21 cellular contexts compared by ENCODE assay signal in the genomic region with DNA sequence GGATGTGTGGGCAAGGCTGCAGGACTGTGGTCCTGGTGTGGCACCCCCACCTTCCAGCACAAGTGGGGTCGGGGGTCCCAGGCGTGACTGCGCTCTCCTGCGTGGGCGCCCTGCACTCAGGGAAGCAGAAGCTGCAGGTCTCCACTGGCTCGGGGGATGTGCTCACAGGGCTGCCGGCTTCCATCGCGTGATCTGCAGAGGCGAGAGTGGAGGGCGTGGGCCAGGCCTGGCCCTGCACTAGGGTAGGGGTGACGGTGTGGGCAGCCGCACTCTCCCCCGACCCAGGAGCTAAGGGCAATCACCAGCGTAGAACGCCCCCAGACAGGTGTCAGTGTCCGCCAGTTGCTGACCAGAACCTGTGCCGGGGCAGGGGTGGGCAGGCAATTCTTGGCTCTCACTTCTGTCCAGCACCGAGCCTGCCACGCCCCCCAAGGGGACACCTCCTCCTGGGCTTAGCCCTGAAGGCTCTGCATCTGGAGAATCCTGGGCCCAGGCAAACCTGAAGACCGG. TPM values are rescaled to one million over a fixed set of nuclear protein-coding genes. Genes with fewer than 3 reads are reported as not detected.
DNase-seq lines count a peak whose midpoint lies in the region; ATAC-seq and TF ChIP-seq lines count a peak whose summit lies in the region.
"Had no signal": no experiment of that assay in that cellular context is flagged by ENCODE, and none has a peak within 500 bp of the region (broad histone marks: within the 10 kb centered on the region; RNA-seq: fewer than 3 reads in every experiment).

No MANE protein-coding gene starts in this region.

- peak overlapping the region; percentile 48 for H3K4me2 ChIP-seq in DND-41 (ENCODE audit: insufficient read depth, low read length)

- H3K27ac ChIP-seq in DND-41 (ENCODE audit: low read length) (peak overlapping the region; percentile 72), KOPT-K1 (ENCODE audit: low read depth, low read length, poor library complexity, severe bottlenecking) (peak overlapping the region; percentile 47), left lung (no peak overlapping the region), stomach (no peak overlapping the region), thyroid gland (no peak overlapping the region)
- H3K27ac ChIP-seq: body of pancreas, ovary, right lobe of liver, SK-N-MC, WERI-Rb-1 had no signal

- H4K20me1 ChIP-seq in DND-41 (ENCODE audit: insufficient read depth, low read length) = no peaks in the 10 kb centered on the region

- no peaks in the 10 kb centered on the region for H3K9me3 ChIP-seq in DND-41 (ENCODE audit: insufficient read depth, low read length, severe bottlenecking)
- H3K9me3 ChIP-seq in KOPT-K1 (ENCODE audit: insufficient read depth, low read length, poor library complexity, severe bottlenecking) = no peaks in the 10 kb centered on the region
- no peaks in the 10 kb centered on the region for H3K9me3 ChIP-seq in left lung
- H3K9me3 ChIP-seq in stomach = no peaks in the 10 kb centered on the region
- no peaks in the 10 kb centered on the region for H3K9me3 ChIP-seq in thyroid gland
- H3K9me3 ChIP-seq: body of pancreas, ovary, right lobe of liver had no signal

- peak overlapping the region; percentile 68; the same call in 1 of the 2 replicates for H2AFZ ChIP-seq in DND-41 (ENCODE audit: low read depth, low read length)

- TF ChIP-seq POLR2A in stomach (IDR thresholded peaks at IDR 0.05) (no peak), thyroid gland (IDR thresholded peaks at IDR 0.05) (no peak)

- H3K27me3 ChIP-seq in DND-41 (ENCODE audit: insufficient read depth, low read length, poor library complexity) = no peaks in the 10 kb centered on the region
- H3K27me3 ChIP-seq in left lung = peaks cover 0 to 3% of the 10 kb centered on the region in 2 donors
- H3K27me3 ChIP-seq in stomach = peaks cover 0 to 43% (median 0%) of the 10 kb centered on the region in 3 donors
- no peaks in the 10 kb centered on the region for H3K27me3 ChIP-seq in thyroid gland
- H3K27me3 ChIP-seq: body of pancreas, ovary, right lobe of liver had no signal

- intact Hi-C loops in left lung (cut with DNase I) (no loop called here), stomach (cut with DNase I; ENCODE audit: low total_unique reads) (no loop called here), thyroid gland (cut with DNase I) (no loop called here)

- no peak for ATAC-seq in DND-41 (ENCODE audit: insufficient read depth, low read depth)
- no peak for ATAC-seq in left lung
- ATAC-seq in GM21367 (IDR thresholded peaks at IDR 0.05; ENCODE audit: unreplicated experiment) = no peak
- ATAC-seq: activated CD8-positive, alpha-beta T cell treated with anti-CD3 and anti-CD28 coated beads, Interleukin-2, amount 10 ng/mL, durations not matched to agents 7 days and 5 days; body of pancreas; HepG2; right lobe of liver had no signal

- H3K4me1 ChIP-seq in DND-41 (ENCODE audit: insufficient read depth, low read length) (peaks cover 25% of the 10 kb centered on the region), left lung (no peaks in the 10 kb centered on the region), stomach (no peaks in the 10 kb centered on the region), thyroid gland (no peaks in the 10 kb centered on the region)
- H3K4me1 ChIP-seq: body of pancreas, right lobe of liver had no signal

- no peaks in the 10 kb centered on the region for H3K36me3 ChIP-seq in DND-41 (ENCODE audit: insufficient read depth, low read length)
- H3K36me3 ChIP-seq in KOPT-K1 (ENCODE audit: insufficient read depth, low read length) = no peaks in the 10 kb centered on the region
- no peaks in the 10 kb centered on the region for H3K36me3 ChIP-seq in left lung
- no peaks in the 10 kb centered on the region for H3K36me3 ChIP-seq in stomach
- H3K36me3 ChIP-seq in thyroid gland = no peaks in the 10 kb centered on the region
- H3K36me3 ChIP-seq: ovary, right lobe of liver, WERI-Rb-1 had no signal

- no peak for DNase-seq in DND-41
- DNase-seq in left lung = peak; percentile 15 to 72
- peak; percentile 13 for DNase-seq in stomach
- no peak for DNase-seq in thyroid gland
- DNase-seq in NCI-H446 (lab: John Stamatoyannopoulos, UW) = no peak
- DNase-seq: activated CD8-positive, alpha-beta T cell treated with anti-CD3 and anti-CD28 coated beads, Interleukin-2, amount 10 ng/mL, durations not matched to agents 7 days and 5 days; cortex of kidney; NCI-H1105; NCI-H2081 treated with DMSO at 0.1 percent for 48 hours; NCI-H510A; ovary; WERI-Rb-1 had no signal

- TF ChIP-seq EP300 in stomach (IDR thresholded peaks at IDR 0.05) = no peak

- TF ChIP-seq CTCF in DND-41 (IDR thresholded peaks at IDR 0.05; ENCODE audit: borderline replicate concordance, extremely low read depth, low read length, poor library complexity, severe bottlenecking) = no peak
- TF ChIP-seq CTCF in left lung (IDR thresholded peaks at IDR 0.05) = no peak
- no peak for TF ChIP-seq CTCF in stomach (IDR thresholded peaks at IDR 0.05)
- no peak for TF ChIP-seq CTCF in thyroid gland (IDR thresholded peaks at IDR 0.05)

- WGBS in stomach, 5 donors = 64 to 82% (median 73%) methylated on average over 7 to 21 of the region's 21 CpGs
- WGBS in thyroid gland, 2 donors = 85 to 88% methylated on average over 12 to 18 of the region's 21 CpGs

- H3K9ac ChIP-seq in DND-41 (ENCODE audit: low read depth, low read length) = peak overlapping the region; percentile 20

- H3K4me3 ChIP-seq in DND-41 (ENCODE audit: low read depth in 1 of 2, low read length in 2 of 2) (no peak overlapping the region), left lung (no peak overlapping the region), stomach (no peak overlapping the region), thyroid gland (replicated peaks in 1 of 3) (no peak overlapping the region)
- H3K4me3 ChIP-seq: body of pancreas, ovary, right lobe of liver, SK-N-MC had no signal

- H3K79me2 ChIP-seq in DND-41 (ENCODE audit: insufficient read depth, low read length) = no peaks in the 10 kb centered on the region

RNA-seq across cellular contexts. Expression of a gene that starts 32.3 kb away (rescaled TPM):
- total RNA-seq in left lung (under 1 TPM; 0.61 to 0.79 TPM), stomach (under 1 TPM in 1 of 5 donors, not detected in 4; 0.37 TPM), thyroid gland (not detected)
- 1 to 10 TPM in 2 of 3 donors, under 1 TPM in 1; 0.25 to 1.8 (median 1.8) TPM for polyA plus RNA-seq in stomach
- total RNA-seq: activated CD8-positive, alpha-beta T cell treated with anti-CD3 and anti-CD28 coated beads, Interleukin-2, amount 10 ng/mL, durations not matched to agents 7 days and 5 days; body of pancreas; endothelial cell of umbilical vein; HepG2; myocyte; ovary; T-helper 2 cell treated with Interferon-gamma antibody and Interleukin-4, amounts not matched to agents 100 ng/mL and 5 ng/mL, for 36 hours had no signal
- polyA plus RNA-seq: endothelial cell of umbilical vein, HepG2 had no signal

Comparison
In these comparisons a context has a peak if more than half of its experiments do, and no peak if none do; other contexts are left out.
1. DNase-seq: peak in left lung (2 of 2) and stomach (single experiment); none in DND-41 (single experiment), thyroid gland (0 of 2) and NCI-H446 (0 of 2).
2. H3K27ac ChIP-seq: peak in DND-41 (single experiment) and KOPT-K1 (single experiment); none in left lung (0 of 2), stomach (0 of 5) and thyroid gland (0 of 3).